ENCODE assay signal across 29 cellular contexts in the genomic region with DNA sequence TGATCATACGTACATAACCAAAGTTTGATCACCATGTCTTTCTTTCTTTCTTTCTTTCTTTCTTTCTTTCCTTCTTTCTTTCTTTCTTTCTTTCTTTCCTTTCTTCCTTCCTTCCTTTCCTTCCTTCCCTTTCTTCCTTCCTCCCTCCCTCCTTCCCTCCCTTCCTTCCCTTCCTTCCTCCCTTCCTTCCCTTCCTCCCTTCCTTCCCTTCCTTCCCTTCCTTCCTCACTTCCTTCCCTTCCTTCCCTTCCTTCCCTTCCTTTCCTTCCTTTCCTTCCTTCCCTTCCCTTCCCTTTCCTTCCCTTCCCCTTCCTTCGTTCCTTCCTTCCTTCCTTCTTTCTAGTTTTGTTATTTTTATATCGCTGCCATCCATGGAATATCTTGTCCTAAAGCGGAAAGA.
"Had no signal": no experiment of that assay in that cellular context is flagged by ENCODE, and none has a peak within 500 bp of the region (broad histone marks: within the 10 kb centered on the region; RNA-seq: fewer than 3 reads in every experiment).

No MANE protein-coding gene starts in this region.

- H3K4me1 Mint-ChIP-seq: stimulated activated effector memory CD8-positive, alpha-beta T cell treated with anti-CD3 and anti-CD28 coated beads, Interleukin-12 subunit alpha, Interleukin-12 subunit beta, amount 100 ng/mL, for 72 hours; stimulated activated memory B cell treated with anti-CD40 and anti-IgM and Interleukin-4, amounts not matched to agents 10 μg/mL and 1 μg/mL and 100 μg/mL, for 72 hours; stimulated activated naive B cell treated with anti-CD40 and anti-IgM and Interleukin-4, amounts not matched to agents 10 μg/mL and 1 μg/mL and 100 μg/mL, for 72 hours; stimulated activated naive CD8-positive, alpha-beta T cell treated with anti-CD3 and anti-CD28 coated beads, Interleukin-15, amount 100 ng/mL, for 72 hours had no signal

- H3K27me3 ChIP-seq: stomach, suprapubic skin, testis, thyroid gland, tibial artery, tibial nerve, transverse colon, upper lobe of left lung, upper lobe of right lung, uterus, vagina had no signal

- H3K27ac ChIP-seq: stomach, suprapubic skin, testis, thoracic aorta, thyroid gland, tibial artery, tibial nerve, transverse colon, upper lobe of left lung, upper lobe of right lung, uterus, vagina had no signal

- FAIRE-seq: urothelium cell line had no signal

- H3K36me3 Mint-ChIP-seq: stimulated activated effector memory CD8-positive, alpha-beta T cell treated with anti-CD3 and anti-CD28 coated beads, Interleukin-12 subunit alpha, Interleukin-12 subunit beta, amount 100 ng/mL, for 72 hours; stimulated activated memory B cell treated with anti-CD40 and anti-IgM and Interleukin-4, amounts not matched to agents 10 μg/mL and 1 μg/mL and 100 μg/mL, for 72 hours; stimulated activated naive B cell treated with anti-CD40 and anti-IgM and Interleukin-4, amounts not matched to agents 10 μg/mL and 1 μg/mL and 100 μg/mL, for 72 hours; type B pancreatic cell had no signal

- H3K27me3 Mint-ChIP-seq: stimulated activated memory B cell treated with anti-CD40 and anti-IgM and Interleukin-4, amounts not matched to agents 10 μg/mL and 1 μg/mL and 100 μg/mL, for 72 hours; stimulated activated naive B cell treated with anti-CD40 and anti-IgM and Interleukin-4, amounts not matched to agents 10 μg/mL and 1 μg/mL and 100 μg/mL, for 72 hours; stimulated activated naive CD8-positive, alpha-beta T cell treated with anti-CD3 and anti-CD28 coated beads, Interleukin-15, amount 100 ng/mL, for 72 hours; stimulated activated naive CD8-positive, alpha-beta T cell treated with anti-CD3 and anti-CD28 coated beads, Interleukin-15, Interleukin-2, amounts not matched to agents 100 ng/mL and 50 ng/mL, for 24 hours; type B pancreatic cell had no signal

- H3K36me3 ChIP-seq: stomach, suprapubic skin, thoracic aorta, thyroid gland, tibial artery, tibial nerve, transverse colon, upper lobe of left lung, upper lobe of right lung, uterus, vagina had no signal

- H3K9me3 Mint-ChIP-seq: stimulated activated naive CD8-positive, alpha-beta T cell treated with anti-CD3 and anti-CD28 coated beads, Interleukin-15, Interleukin-2, amounts not matched to agents 100 ng/mL and 50 ng/mL, for 24 hours; type B pancreatic cell had no signal

- H3K27ac Mint-ChIP-seq: stimulated activated effector memory CD8-positive, alpha-beta T cell treated with anti-CD3 and anti-CD28 coated beads, Interleukin-12 subunit alpha, Interleukin-12 subunit beta, amount 100 ng/mL, for 72 hours; stimulated activated memory B cell treated with anti-CD40 and anti-IgM and Interleukin-4, amounts not matched to agents 10 μg/mL and 1 μg/mL and 100 μg/mL, for 72 hours; stimulated activated naive B cell treated with anti-CD40 and anti-IgM and Interleukin-4, amounts not matched to agents 10 μg/mL and 1 μg/mL and 100 μg/mL, for 72 hours; stimulated activated naive CD8-positive, alpha-beta T cell treated with anti-CD3 and anti-CD28 coated beads, Interleukin-15, amount 100 ng/mL, for 72 hours; stimulated activated naive CD8-positive, alpha-beta T cell treated with anti-CD3 and anti-CD28 coated beads, Interleukin-15, Interleukin-2, amounts not matched to agents 100 ng/mL and 50 ng/mL, for 24 hours; type B pancreatic cell had no signal

- H3K9me3 ChIP-seq: stomach, suprapubic skin, testis, thoracic aorta, thyroid gland, tibial artery, tibial nerve, transverse colon, upper lobe of left lung, upper lobe of right lung, uterus, vagina had no signal

- DNase-seq: stimulated activated CD4-positive, alpha-beta T cell treated with anti-CD3 and anti-CD28 coated beads, Interleukin-2, amount 100 ng/mL, for 48 hours; stimulated activated CD4-positive, alpha-beta T cell treated with anti-CD3 and anti-CD28 coated beads, Interleukin-4, amount 100 ng/mL, for 1 hour; stimulated activated CD4-positive, alpha-beta T cell treated with anti-CD3 and anti-CD28 coated beads, Interleukin-4, amount 100 ng/mL, for 24 hours; stimulated activated CD4-positive, alpha-beta T cell treated with anti-CD3 and anti-CD28 coated beads, Interleukin-4, amount 100 ng/mL, for 4 hours; stimulated activated CD8-positive, alpha-beta memory T cell treated with anti-CD3 and anti-CD28 coated beads, Interleukin-4, amount 100 ng/mL, for 48 hours; stimulated activated naive B cell treated with anti-CD40 and anti-IgM and Interleukin-4, amounts not matched to agents 10 μg/mL and 1 μg/mL and 100 μg/mL, for 72 hours; stimulated activated naive CD4-positive, alpha-beta T cell; stimulated activated naive CD4-positive, alpha-beta T cell treated with Interleukin-2 at 50 U/mL for 16 hours; stimulated activated naive CD8-positive, alpha-beta T cell treated with anti-CD3 and anti-CD28 coated beads, Interleukin-15, amount 100 ng/mL, for 72 hours; stimulated activated naive CD8-positive, alpha-beta T cell treated with anti-CD3 and anti-CD28 coated beads, Interleukin-15, Interleukin-2, amounts not matched to agents 100 U/mL and 50 U/mL, for 24 hours; stomach; substantia nigra; testis; thyroid gland; tibial artery; transverse colon; trophoblast cell; upper lobe of left lung; upper lobe of right lung; uterus had no signal

- ATAC-seq: stimulated activated effector memory CD8-positive, alpha-beta T cell treated with anti-CD3 and anti-CD28 coated beads, Interleukin-12 subunit alpha, Interleukin-12 subunit beta, amount 100 ng/mL, for 72 hours; stimulated activated memory B cell treated with anti-CD40 and anti-IgM and Interleukin-4, amounts not matched to agents 10 μg/mL and 1 μg/mL and 100 μg/mL, for 72 hours; stimulated activated naive B cell treated with anti-CD40 and anti-IgM and Interleukin-4, amounts not matched to agents 10 μg/mL and 1 μg/mL and 100 μg/mL, for 72 hours; stimulated activated naive CD8-positive, alpha-beta T cell treated with anti-CD3 and anti-CD28 coated beads, Interleukin-15, amount 100 ng/mL, for 72 hours; stimulated activated naive CD8-positive, alpha-beta T cell treated with anti-CD3 and anti-CD28 coated beads, Interleukin-15, Interleukin-2, amounts not matched to agents 100 U/mL and 50 U/mL, for 24 hours; upper lobe of right lung had no signal

- H3K4me1 ChIP-seq: stomach, suprapubic skin, testis, thyroid gland, tibial artery, tibial nerve, transverse colon, upper lobe of right lung, uterus, vagina had no signal

- H3K4me3 Mint-ChIP-seq: stimulated activated effector memory CD8-positive, alpha-beta T cell treated with anti-CD3 and anti-CD28 coated beads, Interleukin-12 subunit alpha, Interleukin-12 subunit beta, amount 100 ng/mL, for 72 hours; stimulated activated memory B cell treated with anti-CD40 and anti-IgM and Interleukin-4, amounts not matched to agents 10 μg/mL and 1 μg/mL and 100 μg/mL, for 72 hours; stimulated activated naive B cell treated with anti-CD40 and anti-IgM and Interleukin-4, amounts not matched to agents 10 μg/mL and 1 μg/mL and 100 μg/mL, for 72 hours; stimulated activated naive CD8-positive, alpha-beta T cell treated with anti-CD3 and anti-CD28 coated beads, Interleukin-15, amount 100 ng/mL, for 72 hours; stimulated activated naive CD8-positive, alpha-beta T cell treated with anti-CD3 and anti-CD28 coated beads, Interleukin-15, Interleukin-2, amounts not matched to agents 100 ng/mL and 50 ng/mL, for 24 hours; type B pancreatic cell had no signal

- H3K4me3 ChIP-seq: stomach, suprapubic skin, testis, thoracic aorta, thyroid gland, tibial artery, tibial nerve, transverse colon, upper lobe of left lung, upper lobe of right lung, uterus, vagina had no signal
